Comparison of ENCODE assay signal across 11 cellular contexts in genomic region chr20:13029687-13030510, GRCh38. TPM values are rescaled to one million over a fixed set of nuclear protein-coding genes. Genes with fewer than 3 reads are reported as not detected.
A peak's percentile ranks its signal among the peaks of the same experiment; 100 is the strongest.
DNase-seq lines count a peak whose midpoint lies in the region; ATAC-seq and TF ChIP-seq lines count a peak whose summit lies in the region.
"Had no signal": no experiment of that assay in that cellular context is flagged by ENCODE, and none has a peak within 500 bp of the region (broad histone marks: within the 10 kb centered on the region; RNA-seq: fewer than 3 reads in every experiment).

No MANE protein-coding gene starts in this region.

- POLR2A ChIA-PET in RWPE1 (lab: Yijun Ruan, JAX; ENCODE audit: low non-redundant PET): no interaction called here

- TF ChIP-seq CTCF in RWPE1 (conservative IDR thresholded peaks at IDR 0.05; ENCODE audit: low read depth) (no peak), fibroblast of villous mesenchyme (IDR thresholded peaks at IDR 0.05; ENCODE audit: insufficient read depth, low read depth, low read length) (no peak)

- H3K4me3 ChIP-seq in fibroblast of villous mesenchyme (ENCODE audit: low read depth, low read length): no peak overlapping the region

- peak; percentile 45 for ATAC-seq in stimulated activated effector memory CD8-positive, alpha-beta T cell treated with anti-CD3 and anti-CD28 coated beads, Interleukin-12 subunit alpha, Interleukin-12 subunit beta, amount 100 ng/mL, for 72 hours
- no peak for ATAC-seq in HG03571 (IDR thresholded peaks at IDR 0.05; ENCODE audit: unreplicated experiment)
- ATAC-seq: naive thymus-derived CD4-positive, alpha-beta T cell had no signal

- no peaks in the 10 kb centered on the region for H3K36me3 Mint-ChIP-seq in stimulated activated effector memory CD8-positive, alpha-beta T cell treated with anti-CD3 and anti-CD28 coated beads, Interleukin-12 subunit alpha, Interleukin-12 subunit beta, amount 100 ng/mL, for 72 hours
- H3K36me3 Mint-ChIP-seq: IgD-negative memory B cell had no signal

- no peak overlapping the region for H3K4me3 Mint-ChIP-seq in stimulated activated effector memory CD8-positive, alpha-beta T cell treated with anti-CD3 and anti-CD28 coated beads, Interleukin-12 subunit alpha, Interleukin-12 subunit beta, amount 100 ng/mL, for 72 hours
- H3K4me3 Mint-ChIP-seq: IgD-negative memory B cell; naive thymus-derived CD4-positive, alpha-beta T cell had no signal

- peak overlapping the region; percentile 61 for H3K27ac ChIP-seq in RWPE1
- H3K27ac ChIP-seq: 22Rv1 had no signal

- CTCF ChIA-PET in RWPE1 (lab: Yijun Ruan, JAX): interaction anchor here (0.7 kb wide), 1 partner anchor 17 kb away, joined by 4 read pairs; no protein-coding TSS in a partner anchor

- DNase-seq in DMS53 (lab: John Stamatoyannopoulos, UW) (peak; percentile 5), DMS53 treated with DMSO at 0.1 percent for 48 hours (lab: John Stamatoyannopoulos, UW; ENCODE audit: unreplicated experiment) (no peak), RWPE1 (ENCODE audit: low spot score) (peak; percentile 95), fibroblast of villous mesenchyme (ENCODE audit: low read depth) (peak; percentile 71), NCI-H1436 (lab: John Stamatoyannopoulos, UW) (no peak)
- no peak for DNase-seq in stimulated activated effector memory CD8-positive, alpha-beta T cell treated with anti-CD3 and anti-CD28 coated beads, Interleukin-12 subunit alpha, Interleukin-12 subunit beta, amount 100 ng/mL, for 72 hours (ENCODE audit: low spot score in 2 of 2)
- no peak for DNase-seq in effector CD4-positive, alpha-beta T cell
- DNase-seq: naive thymus-derived CD4-positive, alpha-beta T cell had no signal

- H3K4me1 Mint-ChIP-seq in stimulated activated effector memory CD8-positive, alpha-beta T cell treated with anti-CD3 and anti-CD28 coated beads, Interleukin-12 subunit alpha, Interleukin-12 subunit beta, amount 100 ng/mL, for 72 hours: no peaks in the 10 kb centered on the region
- H3K4me1 Mint-ChIP-seq: naive thymus-derived CD4-positive, alpha-beta T cell had no signal

- no peak overlapping the region for H3K27ac Mint-ChIP-seq in stimulated activated effector memory CD8-positive, alpha-beta T cell treated with anti-CD3 and anti-CD28 coated beads, Interleukin-12 subunit alpha, Interleukin-12 subunit beta, amount 100 ng/mL, for 72 hours
- H3K27ac Mint-ChIP-seq: naive thymus-derived CD4-positive, alpha-beta T cell had no signal

- peaks cover 3% of the 10 kb centered on the region for H3K9me3 Mint-ChIP-seq in stimulated activated effector memory CD8-positive, alpha-beta T cell treated with anti-CD3 and anti-CD28 coated beads, Interleukin-12 subunit alpha, Interleukin-12 subunit beta, amount 100 ng/mL, for 72 hours
- H3K9me3 Mint-ChIP-seq: naive thymus-derived CD4-positive, alpha-beta T cell had no signal

RNA-seq across cellular contexts. Expression of gene SPTLC3, which starts 21.1 kb away (rescaled TPM):
- under 0.01 and 0.97 TPM in 2 replicates for total RNA-seq in fibroblast of villous mesenchyme

Comparison
In these comparisons a context has a peak if more than half of its experiments do, and no peak if none do; other contexts are left out.
1. DNase-seq: peak in DMS53 (single experiment), RWPE1 (single experiment) and fibroblast of villous mesenchyme (single experiment); none in DMS53 treated with DMSO at 0.1 percent for 48 hours (single experiment), stimulated activated effector memory CD8-positive, alpha-beta T cell treated with anti-CD3 and anti-CD28 coated beads, Interleukin-12 subunit alpha, Interleukin-12 subunit beta, amount 100 ng/mL, for 72 hours (0 of 2), NCI-H1436 (single experiment) and effector CD4-positive, alpha-beta T cell (single experiment).